Comparison of ENCODE assay signal across 8 cellular contexts in genomic region chr16:30813821-30814189, GRCh38. TPM values are rescaled to one million over a fixed set of nuclear protein-coding genes. Genes with fewer than 3 reads are reported as not detected.
DNase-seq lines count a peak whose midpoint lies in the region; ATAC-seq and TF ChIP-seq lines count a peak whose summit lies in the region.

No MANE protein-coding gene starts in this region.

- H3K27me3 ChIP-seq in CD4-positive, alpha-beta memory T cell (ENCODE audit: insufficient read depth, low read length), result no peaks in the 10 kb centered on the region
- H3K27me3 ChIP-seq in breast epithelium, result no peaks in the 10 kb centered on the region

- H3K36me3 ChIP-seq in CD4-positive, alpha-beta memory T cell (ENCODE audit: insufficient read depth, low read length), result no peaks in the 10 kb centered on the region
- H3K36me3 ChIP-seq in breast epithelium (no peaks in the 10 kb centered on the region), mesodermal cell (ENCODE audit: control insufficient read depth, insufficient read depth, low read length) (no peaks in the 10 kb centered on the region), urinary bladder (ENCODE audit: insufficient read depth) (no peaks in the 10 kb centered on the region)

- H3K4me1 Mint-ChIP-seq in CD4-positive, alpha-beta memory T cell, result peaks cover 8 to 17% (median 12%) of the 10 kb centered on the region in 4 donors

- peak overlapping the region; percentile 81 to 91 (median 90) for H3K27ac Mint-ChIP-seq in CD4-positive, alpha-beta memory T cell

- H3K36me3 Mint-ChIP-seq in CD4-positive, alpha-beta memory T cell, result no peaks in the 10 kb centered on the region

- intact Hi-C loops in CD4-positive, alpha-beta memory T cell (cut with micrococcal nuclease), result loop anchor here (1.0 to 5.0 kb wide), 8 partner anchors 9 to 157 kb away; partner anchors contain the start of genes CFAP119, FBRS, PHKG2 and RNF40
- intact Hi-C loops in breast epithelium (cut with DNase I; ENCODE audit: low total_unique reads) (no loop called here), posterior cingulate gyrus (cut with DNase I) (no loop called here)

- ATAC-seq in HG03342 (IDR thresholded peaks at IDR 0.05; ENCODE audit: unreplicated experiment) (peak; percentile 9), GM21526 (IDR thresholded peaks at IDR 0.05; ENCODE audit: low FRiP score, unreplicated experiment) (no peak)

- CTCF ChIA-PET in CD4-positive, alpha-beta memory T cell (lab: Charles Lee; ENCODE audit: partially characterized antibody), result interaction anchor here (0.7 to 2.8 kb wide), 16 partner anchors 8 to 128 kb away, joined by 3 to 42 read pairs (median 4); partner anchors contain the start of genes PHKG2 and ZNF629

- WGBS in mesodermal cell (ENCODE audit: insufficient coverage in 2 of 2), 2 experiments, result 90 to 100% methylated on average over 1 to 3 of the region's 3 CpGs
- 91% methylated on average over 3 of the region's 3 CpGs for WGBS in urinary bladder

- H3K27me3 Mint-ChIP-seq in CD4-positive, alpha-beta memory T cell, result no peaks in the 10 kb centered on the region

- peak overlapping the region; percentile 57 for H3K27ac ChIP-seq in CD4-positive, alpha-beta memory T cell (ENCODE audit: low read depth, low read length)
- H3K27ac ChIP-seq in breast epithelium (peak overlapping the region; percentile 78 to 79), mesodermal cell (ENCODE audit: low read depth, low read length, severe bottlenecking) (peak overlapping the region; percentile 24), urinary bladder (ENCODE audit: low read depth) (no peak overlapping the region)

- TF ChIP-seq POLR2A in breast epithelium (IDR thresholded peaks at IDR 0.05), result no peak

- H3K4me3 ChIP-seq in CD4-positive, alpha-beta memory T cell (ENCODE audit: low read length in 2 of 2), result peak overlapping the region; percentile 61 to 64
- peak overlapping the region; percentile 40 to 63 (median 54) for H3K4me3 ChIP-seq in breast epithelium
- H3K4me3 ChIP-seq in mesodermal cell (ENCODE audit: extremely low read depth, insufficient read depth, low read length, poor library complexity, severe bottlenecking), result peak overlapping the region; percentile 19
- H3K4me3 ChIP-seq in urinary bladder (ENCODE audit: low read depth, low read length), result peak overlapping the region; percentile 25

- no peak for DNase-seq in CD4-positive, alpha-beta memory T cell
- DNase-seq in breast epithelium (ENCODE audit: low spot score in 2 of 2), result no peak
- DNase-seq in NK-92 treated with Interleukin-12 subunit alpha and Interleukin-12 subunit beta, amount 100 ng/mL, for 24 hours (lab: John Stamatoyannopoulos, UW), result no peak
- no peak for DNase-seq in posterior cingulate gyrus

- peak overlapping the region; percentile 88 to 93 (median 89) for H3K4me3 Mint-ChIP-seq in CD4-positive, alpha-beta memory T cell

- TF ChIP-seq CTCF in breast epithelium (IDR thresholded peaks at IDR 0.05), result no peak

- H3K9me3 ChIP-seq in CD4-positive, alpha-beta memory T cell (ENCODE audit: control insufficient read depth in 1 of 2, low read length in 2 of 2), result no peaks in the 10 kb centered on the region
- no peaks in the 10 kb centered on the region for H3K9me3 ChIP-seq in breast epithelium
- H3K9me3 ChIP-seq in mesodermal cell (ENCODE audit: control insufficient read depth, low read length), result no peaks in the 10 kb centered on the region

- H3K9me3 Mint-ChIP-seq in CD4-positive, alpha-beta memory T cell, result no peaks in the 10 kb centered on the region

- POLR2A ChIA-PET in CD4-positive, alpha-beta memory T cell (lab: Charles Lee; ENCODE audit: partially characterized antibody), result interaction anchor here (0.7 to 4.2 kb wide), 17 partner anchors 8 to 693 kb away, joined by 3 to 30 read pairs (median 4); partner anchors contain the start of genes FUS, PHKG2, PRR14 and ZNF629

- peaks cover 13% of the 10 kb centered on the region for H3K4me1 ChIP-seq in CD4-positive, alpha-beta memory T cell (ENCODE audit: insufficient read depth, low read length)
- H3K4me1 ChIP-seq in breast epithelium (peaks cover 0 to 6% of the 10 kb centered on the region in 2 donors), mesodermal cell (ENCODE audit: control insufficient read depth, insufficient read depth, low read length, poor library complexity, severe bottlenecking) (peaks cover 2% of the 10 kb centered on the region), urinary bladder (ENCODE audit: insufficient read depth) (no peaks in the 10 kb centered on the region)

RNA-seq across cellular contexts. Expression of gene ZNF629, which starts 26.8 kb away (rescaled TPM):
- 1 to 10 TPM; 4.7 to 5.4 TPM for total RNA-seq in CD4-positive, alpha-beta memory T cell
- under 1 TPM; 0.07 to 0.94 TPM for polyA plus RNA-seq in CD4-positive, alpha-beta memory T cell
- total RNA-seq in breast epithelium (10 to 100 TPM in 2 of 3 donors, 1 to 10 TPM in 1; 9.4 to 16.2 (median 10.5) TPM), urinary bladder (7.2 TPM)
- 19.6 TPM for polyA plus RNA-seq in mesodermal cell (2013, experiment 1 of 2)
- polyA plus RNA-seq in mesodermal cell (2013, experiment 2 of 2), result 18.7 TPM
- 11.2 TPM for polyA plus RNA-seq in urinary bladder

RNA-seq across cellular contexts. Expression of gene RNF40, which starts 51.7 kb away (rescaled TPM):
- 100 to 1,000 TPM; 101 to 109 TPM for total RNA-seq in CD4-positive, alpha-beta memory T cell
- 10 to 100 TPM; 16.6 to 52.4 TPM for polyA plus RNA-seq in CD4-positive, alpha-beta memory T cell
- total RNA-seq in breast epithelium (10 to 100 TPM; 77.0 to 84.7 (median 77.3) TPM), urinary bladder (47.3 TPM)
- polyA plus RNA-seq in mesodermal cell (2013, experiment 1 of 2), result 77.9 TPM
- polyA plus RNA-seq in mesodermal cell (2013, experiment 2 of 2), result 66.5 TPM
- polyA plus RNA-seq in urinary bladder, result 57.6 TPM

RNA-seq across cellular contexts. Expression of gene CFAP119, which starts 51.9 kb away (rescaled TPM):
- total RNA-seq in CD4-positive, alpha-beta memory T cell, result 1 to 10 TPM; 2.6 to 3.4 TPM
- polyA plus RNA-seq in CD4-positive, alpha-beta memory T cell, result under 1 TPM; 0.22 to 0.42 TPM
- 10 to 100 TPM in 2 of 3 donors, 1 to 10 TPM in 1; 1.4 to 17.1 (median 13.4) TPM for total RNA-seq in breast epithelium
- 4.5 TPM for polyA plus RNA-seq in mesodermal cell (2013, experiment 1 of 2)
- 5.3 TPM for polyA plus RNA-seq in mesodermal cell (2013, experiment 2 of 2)
- 1.3 TPM for total RNA-seq in urinary bladder
- polyA plus RNA-seq in urinary bladder, result 3.1 TPM
